In the genomic region with DNA sequence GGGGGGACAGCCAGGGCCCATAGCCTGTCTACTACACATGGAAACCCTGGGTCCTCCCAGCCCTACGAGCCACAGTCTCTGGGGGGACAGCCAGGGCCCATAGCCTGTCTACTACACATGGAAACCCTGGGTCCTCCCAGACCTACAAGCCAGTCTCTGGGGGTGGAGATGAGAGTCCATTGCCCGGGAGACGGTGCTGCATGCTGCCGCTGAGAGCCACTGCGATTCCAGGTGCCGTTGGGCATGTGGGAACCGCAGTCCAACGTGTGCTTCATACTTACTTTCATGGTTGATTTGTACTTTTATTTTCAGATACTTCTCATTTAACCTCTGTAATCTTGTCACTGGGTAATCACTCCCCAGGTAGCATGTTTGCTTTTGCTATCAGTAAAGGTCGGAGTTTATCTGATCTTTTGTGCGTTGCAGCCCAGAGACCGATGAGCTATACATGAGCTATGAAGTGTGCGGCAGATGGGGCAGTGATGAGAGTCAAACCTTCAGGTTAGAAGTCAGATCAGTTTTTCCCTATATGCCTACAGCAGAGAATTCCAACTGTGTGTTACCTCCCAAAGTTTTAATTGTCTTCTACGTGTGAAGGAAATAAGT, we compare ENCODE assay signal across 25 cellular contexts. TPM values are rescaled to one million over a fixed set of nuclear protein-coding genes. Genes with fewer than 3 reads are reported as not detected.
"Had no signal": no experiment of that assay in that cellular context is flagged by ENCODE, and none has a peak within 500 bp of the region (broad histone marks: within the 10 kb centered on the region; RNA-seq: fewer than 3 reads in every experiment).

No MANE protein-coding gene starts in this region.

- H3K4me3 Mint-ChIP-seq: activated CD4-positive, alpha-beta memory T cell treated with anti-CD3 and anti-CD28 coated beads, Interleukin-2, amount 10 ng/mL, durations not matched to agents 7 days and 5 days; activated naive CD4-positive, alpha-beta T cell treated with anti-CD3 and anti-CD28 coated beads, Interleukin-2, amount 10 ng/mL, durations not matched to agents 7 days and 5 days; activated naive CD8-positive, alpha-beta T cell treated with anti-CD3 and anti-CD28 coated beads for 36 hours; activated T-cell treated with anti-CD3 and anti-CD28 coated beads, Interleukin-2, amount 50 U/mL, for 72 hours; T-helper 17 cell had no signal

- H3K36me3 Mint-ChIP-seq: activated naive CD4-positive, alpha-beta T cell treated with anti-CD3 and anti-CD28 coated beads, Interleukin-2, amount 10 ng/mL, durations not matched to agents 7 days and 5 days; activated naive CD8-positive, alpha-beta T cell treated with anti-CD3 and anti-CD28 coated beads for 36 hours had no signal

- H3K4me3 ChIP-seq: cardiac muscle cell had no signal

- H3K27ac Mint-ChIP-seq: activated CD4-positive, alpha-beta memory T cell treated with anti-CD3 and anti-CD28 coated beads, Interleukin-2, amount 10 ng/mL, durations not matched to agents 7 days and 5 days; activated naive CD4-positive, alpha-beta T cell treated with anti-CD3 and anti-CD28 coated beads, Interleukin-2, amount 10 ng/mL, durations not matched to agents 7 days and 5 days; activated naive CD8-positive, alpha-beta T cell treated with anti-CD3 and anti-CD28 coated beads for 36 hours; activated T-cell treated with anti-CD3 and anti-CD28 coated beads, Interleukin-2, amount 50 U/mL, for 72 hours; activated T-helper 2 cell treated with anti-CD3 and anti-CD28 coated beads, Interferon-gamma antibody, Interleukin-2, Interleukin-4, amounts not matched to agents 10 μg/mL and 5 μg/mL and 100 μg/mL, durations not matched to agents 14 hours and 24 hours and 36 hours; T-helper 17 cell had no signal

- H3K27ac ChIP-seq: brain microvascular endothelial cell, cardiac muscle cell had no signal

- DNase-seq: activated CD4-positive, alpha-beta memory T cell treated with anti-CD3 and anti-CD28 coated beads, Interleukin-2, amount 10 ng/mL, durations not matched to agents 7 days and 5 days; activated CD4-positive, alpha-beta T cell treated with anti-CD3 and anti-CD28 coated beads, Interleukin-2, amount 50 U/mL, for 1 hour; activated CD4-positive, CD25-positive, alpha-beta regulatory T cell; activated CD8-positive, alpha-beta memory T cell treated with anti-CD3 and anti-CD28 coated beads, Interleukin-2, amount 50 U/mL, for 4 hours; activated gamma-delta T cell treated with Interleukin-2 at 50 U/mL for 16 hours; activated naive CD4-positive, alpha-beta T cell treated with anti-CD3 and anti-CD28 coated beads, Interleukin-2, amount 10 ng/mL, durations not matched to agents 7 days and 5 days; activated naive CD8-positive, alpha-beta T cell treated with anti-CD3 and anti-CD28 coated beads for 36 hours; activated T-cell treated with anti-CD3 and anti-CD28 coated beads, Interleukin-2, amount 50 U/mL, for 72 hours; brain microvascular endothelial cell; Karpas-422; MM.1S; NCI-H1694; NCI-H2029; NCI-H2107; NCI-H2171 treated with DMSO at 0.1 percent for 48 hours; NCI-H226; NCI-H524 treated with DMSO at 0.1 percent for 48 hours; NCI-H82; SIG-M5; T-helper 17 cell; T-helper 9 cell had no signal

- H3K27me3 Mint-ChIP-seq: activated CD4-positive, alpha-beta memory T cell treated with anti-CD3 and anti-CD28 coated beads, Interleukin-2, amount 10 ng/mL, durations not matched to agents 7 days and 5 days; activated naive CD4-positive, alpha-beta T cell treated with anti-CD3 and anti-CD28 coated beads, Interleukin-2, amount 10 ng/mL, durations not matched to agents 7 days and 5 days; activated naive CD8-positive, alpha-beta T cell treated with anti-CD3 and anti-CD28 coated beads for 36 hours had no signal

- H3K4me1 Mint-ChIP-seq: activated CD4-positive, alpha-beta memory T cell treated with anti-CD3 and anti-CD28 coated beads, Interleukin-2, amount 10 ng/mL, durations not matched to agents 7 days and 5 days; activated naive CD4-positive, alpha-beta T cell treated with anti-CD3 and anti-CD28 coated beads, Interleukin-2, amount 10 ng/mL, durations not matched to agents 7 days and 5 days; activated naive CD8-positive, alpha-beta T cell treated with anti-CD3 and anti-CD28 coated beads for 36 hours had no signal

- H3K9me3 Mint-ChIP-seq: activated CD4-positive, alpha-beta memory T cell treated with anti-CD3 and anti-CD28 coated beads, Interleukin-2, amount 10 ng/mL, durations not matched to agents 7 days and 5 days; activated naive CD4-positive, alpha-beta T cell treated with anti-CD3 and anti-CD28 coated beads, Interleukin-2, amount 10 ng/mL, durations not matched to agents 7 days and 5 days; activated naive CD8-positive, alpha-beta T cell treated with anti-CD3 and anti-CD28 coated beads for 36 hours; activated T-cell treated with anti-CD3 and anti-CD28 coated beads, Interleukin-2, amount 50 U/mL, for 72 hours; activated T-helper 2 cell treated with anti-CD3 and anti-CD28 coated beads, Interferon-gamma antibody, Interleukin-2, Interleukin-4, amounts not matched to agents 10 μg/mL and 5 μg/mL and 100 μg/mL, durations not matched to agents 14 hours and 24 hours and 36 hours had no signal

- H3K36me3 ChIP-seq: brain microvascular endothelial cell, cardiac muscle cell had no signal

- H3K27me3 ChIP-seq: brain microvascular endothelial cell, cardiac muscle cell had no signal

- ATAC-seq: activated T-cell treated with anti-CD3 and anti-CD28 coated beads, Interleukin-2, amount 50 U/mL, for 72 hours; T-helper 17 cell had no signal

RNA-seq across cellular contexts. Expression of gene SMOC2, which starts 58.2 kb away (rescaled TPM):
- total RNA-seq: activated CD4-positive, alpha-beta memory T cell treated with anti-CD3 and anti-CD28 coated beads, Interleukin-2, amount 10 ng/mL, durations not matched to agents 7 days and 5 days; activated naive CD8-positive, alpha-beta T cell treated with anti-CD3 and anti-CD28 coated beads for 36 hours; activated T-cell treated with anti-CD3 and anti-CD28 coated beads, Interleukin-2, amount 50 U/mL, for 72 hours; activated T-helper 2 cell treated with anti-CD3 and anti-CD28 coated beads, Interferon-gamma antibody, Interleukin-2, Interleukin-4, amounts not matched to agents 10 μg/mL and 5 μg/mL and 100 μg/mL, durations not matched to agents 14 hours and 24 hours and 36 hours; OCI-LY7; RPMI7951; T-helper 17 cell had no signal
